In the genomic region with DNA sequence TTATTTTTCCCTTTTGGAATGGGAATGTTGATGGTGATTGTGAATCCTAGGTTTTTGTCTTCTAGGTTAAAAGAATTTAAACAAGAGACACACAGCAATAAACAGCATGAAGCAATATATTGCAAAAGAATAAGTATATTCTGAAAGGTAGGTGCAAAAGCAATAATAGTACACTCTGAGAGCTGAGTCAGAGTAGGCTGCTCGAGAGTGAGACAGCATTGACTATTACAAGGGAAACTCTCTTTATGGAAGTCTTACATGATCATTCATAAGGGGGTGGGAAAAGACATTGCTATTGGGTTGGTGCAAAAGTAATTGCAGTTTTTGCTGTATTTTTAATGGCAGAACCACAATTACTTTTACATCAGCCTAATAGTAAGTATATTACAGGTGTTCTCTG, we compare ENCODE assay signal across 36 cellular contexts. TPM values are rescaled to one million over a fixed set of nuclear protein-coding genes. Genes with fewer than 3 reads are reported as not detected.
"Had no signal": no experiment of that assay in that cellular context is flagged by ENCODE, and none has a peak within 500 bp of the region (broad histone marks: within the 10 kb centered on the region; RNA-seq: fewer than 3 reads in every experiment).

No MANE protein-coding gene starts in this region.

- H3K36me3 Mint-ChIP-seq: activated naive CD8-positive, alpha-beta T cell treated with anti-CD3 and anti-CD28 coated beads for 36 hours; IgD-negative memory B cell had no signal

- H3K4me1 ChIP-seq: ascending aorta, Peyer's patch had no signal

- DNase-seq: activated CD4-positive, alpha-beta T cell treated with anti-CD3 and anti-CD28 coated beads for 1 hour; activated CD4-positive, alpha-beta T cell treated with anti-CD3 and anti-CD28 coated beads for 48 hours; activated CD4-positive, alpha-beta T cell treated with anti-CD3 and anti-CD28 coated beads, Interleukin-2, amount 50 U/mL, for 4 hours; activated CD4-positive, CD25-positive, alpha-beta regulatory T cell; activated CD8-positive, alpha-beta T cell treated with anti-CD3 and anti-CD28 coated beads for 36 hours; activated effector memory CD4-positive, alpha-beta T cell treated with anti-CD3 and anti-CD28 coated beads, Interleukin-2, amount 50 U/mL, for 16 hours; activated naive CD4-positive, alpha-beta T cell; activated naive CD4-positive, alpha-beta T cell treated with anti-CD3 and anti-CD28 coated beads, Interleukin-2, amount 50 U/mL, for 16 hours; activated naive CD8-positive, alpha-beta T cell treated with anti-CD3 and anti-CD28 coated beads for 36 hours; activated T-cell treated with anti-CD3 and anti-CD28 coated beads, Interleukin-2, amount 50 U/mL, for 1 hour; activated T-cell treated with anti-CD3 and anti-CD28 coated beads, Interleukin-2, amount 50 U/mL, for 72 hours; amygdala; Karpas-422; KBM-7; MG63; NCI-H1105 treated with DMSO at 0.1 percent for 48 hours; NCI-H1436 treated with DMSO at 0.1 percent for 48 hours; NCI-H1694 treated with DMSO at 0.1 percent for 48 hours; NCI-H2029; NCI-H2171; NCI-H510A; NCI-H526; NCI-H82; NK-92 treated with Interleukin-12 subunit alpha and Interleukin-12 subunit beta, amount 100 ng/mL, for 24 hours; PC-3; Peyer's patch; SW 1271; T-helper 1 cell; T-helper 2 cell; T-helper 9 cell; WERI-Rb-1 had no signal

- H3K4me1 Mint-ChIP-seq: activated naive CD8-positive, alpha-beta T cell treated with anti-CD3 and anti-CD28 coated beads for 36 hours; activated T-helper 17 cell treated with anti-CD3 and anti-CD28 coated beads, Interleukin-2, amount 50 U/mL, for 72 hours had no signal

- H3K27ac Mint-ChIP-seq: activated CD8-positive, alpha-beta T cell treated with anti-CD3 and anti-CD28 coated beads for 36 hours; activated naive CD8-positive, alpha-beta T cell treated with anti-CD3 and anti-CD28 coated beads for 36 hours; activated T-cell treated with anti-CD3 and anti-CD28 coated beads, Interleukin-2, amount 50 U/mL, for 72 hours; activated T-helper 17 cell treated with anti-CD3 and anti-CD28 coated beads, Interleukin-2, amount 50 U/mL, for 72 hours; IgD-negative memory B cell had no signal

- H3K4me3 ChIP-seq: ascending aorta, MG63, Peyer's patch had no signal

- H3K9me3 Mint-ChIP-seq: activated CD8-positive, alpha-beta T cell treated with anti-CD3 and anti-CD28 coated beads for 36 hours; activated T-cell treated with anti-CD3 and anti-CD28 coated beads, Interleukin-2, amount 50 U/mL, for 72 hours; activated T-helper 17 cell treated with anti-CD3 and anti-CD28 coated beads, Interleukin-2, amount 50 U/mL, for 72 hours; IgD-negative memory B cell had no signal

- H3K4me3 Mint-ChIP-seq: activated CD8-positive, alpha-beta T cell treated with anti-CD3 and anti-CD28 coated beads for 36 hours; activated naive CD8-positive, alpha-beta T cell treated with anti-CD3 and anti-CD28 coated beads for 36 hours; activated T-cell treated with anti-CD3 and anti-CD28 coated beads, Interleukin-2, amount 50 U/mL, for 72 hours; activated T-helper 17 cell treated with anti-CD3 and anti-CD28 coated beads, Interleukin-2, amount 50 U/mL, for 72 hours; IgD-negative memory B cell had no signal

- H3K27ac ChIP-seq: ascending aorta, Peyer's patch, RWPE1, WERI-Rb-1 had no signal

- H3K27me3 ChIP-seq: ascending aorta, MG63, Peyer's patch had no signal

- H3K9me3 ChIP-seq: ascending aorta, MG63, Peyer's patch had no signal

- H3K36me3 ChIP-seq: ascending aorta, MG63, Peyer's patch, WERI-Rb-1 had no signal

- ATAC-seq: activated CD8-positive, alpha-beta T cell treated with anti-CD3 and anti-CD28 coated beads for 36 hours; activated T-cell treated with anti-CD3 and anti-CD28 coated beads, Interleukin-2, amount 50 U/mL, for 72 hours; activated T-helper 17 cell treated with anti-CD3 and anti-CD28 coated beads, Interleukin-2, amount 50 U/mL, for 72 hours; PC-3; Right ventricle myocardium inferior had no signal

RNA-seq across cellular contexts. Expression of a gene that starts 25.0 kb away (rescaled TPM):
- total RNA-seq: ascending aorta had no signal
